In genomic region chr2:191244350-191244749, GRCh38 we compare ENCODE assay signal across 9 cellular contexts. TPM values are rescaled to one million over a fixed set of nuclear protein-coding genes. Genes with fewer than 3 reads are reported as not detected.
DNase-seq lines count a peak whose midpoint lies in the region; ATAC-seq and TF ChIP-seq lines count a peak whose summit lies in the region.
"Had no signal": no experiment of that assay in that cellular context is flagged by ENCODE, and none has a peak within 500 bp of the region (broad histone marks: within the 10 kb centered on the region; RNA-seq: fewer than 3 reads in every experiment).

No MANE protein-coding gene starts in this region.

- TF ChIP-seq CTCF in osteocyte (IDR thresholded peaks at IDR 0.05): no peak
- TF ChIP-seq CTCF in sigmoid colon (IDR thresholded peaks at IDR 0.05): no peak

- ATAC-seq in T-helper 17 cell (no peak), GM21825 (IDR thresholded peaks at IDR 0.05; ENCODE audit: unreplicated experiment) (no peak)

- H3K9me3 ChIP-seq in T-helper 17 cell (ENCODE audit: control insufficient read depth, low read length, poor library complexity, severe bottlenecking) (no peaks in the 10 kb centered on the region), sigmoid colon (peaks cover 0 to 6% (median 0%) of the 10 kb centered on the region in 4 donors)

- CTCF ChIA-PET in activated CD4-positive, alpha-beta T cell treated with anti-CD3 and anti-CD28 coated beads, Interleukin-2, amount 10 ng/mL, durations not matched to agents 7 days and 5 days (lab: Charles Lee): no interaction called here

- peak overlapping the region; percentile 70 for H3K4me3 Mint-ChIP-seq in activated CD4-positive, alpha-beta T cell treated with anti-CD3 and anti-CD28 coated beads, Interleukin-2, amount 10 ng/mL, durations not matched to agents 7 days and 5 days
- peak overlapping the region; percentile 60 for H3K4me3 Mint-ChIP-seq in T-helper 17 cell
- peak overlapping the region; percentile 71 for H3K4me3 Mint-ChIP-seq in osteocyte (ENCODE audit: unreplicated experiment)

- TF ChIP-seq EP300 in sigmoid colon (IDR thresholded peaks at IDR 0.05): no peak

- H3K27me3 Mint-ChIP-seq in activated CD4-positive, alpha-beta T cell treated with anti-CD3 and anti-CD28 coated beads, Interleukin-2, amount 10 ng/mL, durations not matched to agents 7 days and 5 days: peaks cover 37% of the 10 kb centered on the region
- H3K27me3 Mint-ChIP-seq in T-helper 17 cell: peaks cover 32% of the 10 kb centered on the region
- no peaks in the 10 kb centered on the region for H3K27me3 Mint-ChIP-seq in osteocyte (ENCODE audit: unreplicated experiment)

- H3K9me3 Mint-ChIP-seq in activated CD4-positive, alpha-beta T cell treated with anti-CD3 and anti-CD28 coated beads, Interleukin-2, amount 10 ng/mL, durations not matched to agents 7 days and 5 days: no peaks in the 10 kb centered on the region
- H3K9me3 Mint-ChIP-seq in osteocyte (ENCODE audit: unreplicated experiment): no peaks in the 10 kb centered on the region

- WGBS in sigmoid colon, 2 donors: 95 to 96% methylated on average over 2 of the region's 2 CpGs

- peaks cover 0 to 17% (median 10%) of the 10 kb centered on the region in 4 donors for H3K4me1 ChIP-seq in sigmoid colon

- no peak overlapping the region for H3K27ac Mint-ChIP-seq in activated CD4-positive, alpha-beta T cell treated with anti-CD3 and anti-CD28 coated beads, Interleukin-2, amount 10 ng/mL, durations not matched to agents 7 days and 5 days
- H3K27ac Mint-ChIP-seq in T-helper 17 cell: no peak overlapping the region
- H3K27ac Mint-ChIP-seq in osteocyte (ENCODE audit: unreplicated experiment): peak overlapping the region; percentile 58

- TF ChIP-seq POLR2A in sigmoid colon (IDR thresholded peaks at IDR 0.05): no peak

- POLR2A ChIA-PET in activated CD4-positive, alpha-beta T cell treated with anti-CD3 and anti-CD28 coated beads, Interleukin-2, amount 10 ng/mL, durations not matched to agents 7 days and 5 days (lab: Charles Lee): no interaction called here

- H3K27ac ChIP-seq in epithelial cell of prostate (peak overlapping the region; percentile 87), sigmoid colon (no peak overlapping the region)

- H3K4me1 Mint-ChIP-seq in activated CD4-positive, alpha-beta T cell treated with anti-CD3 and anti-CD28 coated beads, Interleukin-2, amount 10 ng/mL, durations not matched to agents 7 days and 5 days: peaks cover 5% of the 10 kb centered on the region
- H3K4me1 Mint-ChIP-seq in T-helper 17 cell (peaks cover 8% of the 10 kb centered on the region), osteocyte (ENCODE audit: unreplicated experiment) (peaks cover 39% of the 10 kb centered on the region)

- H3K36me3 Mint-ChIP-seq in activated CD4-positive, alpha-beta T cell treated with anti-CD3 and anti-CD28 coated beads, Interleukin-2, amount 10 ng/mL, durations not matched to agents 7 days and 5 days (ENCODE audit: low read depth): peaks cover 2% of the 10 kb centered on the region
- H3K36me3 Mint-ChIP-seq in T-helper 17 cell (ENCODE audit: low read depth): no peaks in the 10 kb centered on the region
- peaks cover 2% of the 10 kb centered on the region for H3K36me3 Mint-ChIP-seq in osteocyte (ENCODE audit: unreplicated experiment)

- no peak for DNase-seq in activated CD4-positive, alpha-beta T cell treated with anti-CD3 and anti-CD28 coated beads, Interleukin-2, amount 10 ng/mL, durations not matched to agents 7 days and 5 days
- DNase-seq in activated CD4-positive, alpha-beta T cell treated with anti-CD3 and anti-CD28 coated beads, Interleukin-2, amount 50 U/mL, for 4 hours: no peak
- DNase-seq in T-helper 17 cell (no peak), epithelial cell of prostate (ENCODE audit: low read depth, low spot score) (no peak), osteocyte (ENCODE audit: extremely low spot score, unreplicated experiment) (no peak), AML-193 (lab: John Stamatoyannopoulos, UW) (no peak), sigmoid colon (no peak)
- DNase-seq: hippocampal formation had no signal

- H3K27me3 ChIP-seq in sigmoid colon: peaks cover 0 to 22% (median 0%) of the 10 kb centered on the region in 3 donors

- H3K36me3 ChIP-seq in sigmoid colon: no peaks in the 10 kb centered on the region

- intact Hi-C loops in sigmoid colon (cut with DNase I): no loop called here

- H3K4me3 ChIP-seq in sigmoid colon: no peak overlapping the region

RNA-seq across cellular contexts. Expression of gene MYO1B, which starts 0.9 kb away (rescaled TPM):
- total RNA-seq in activated CD4-positive, alpha-beta T cell treated with anti-CD3 and anti-CD28 coated beads, Interleukin-2, amount 10 ng/mL, durations not matched to agents 7 days and 5 days: under 1 TPM; 0.74 to 0.98 TPM
- total RNA-seq in T-helper 17 cell (under 1 TPM; 0.23 to 0.52 TPM), osteocyte (83.9 and 91.1 TPM in 2 replicates), sigmoid colon (10 to 100 TPM in 1 of 4 donors, 1 to 10 TPM in 3; 6.2 to 16.3 (median 9.5) TPM)
- 10 to 100 TPM; 13.8 to 37.1 (median 14.8) TPM for polyA plus RNA-seq in sigmoid colon
